In the genomic region with DNA sequence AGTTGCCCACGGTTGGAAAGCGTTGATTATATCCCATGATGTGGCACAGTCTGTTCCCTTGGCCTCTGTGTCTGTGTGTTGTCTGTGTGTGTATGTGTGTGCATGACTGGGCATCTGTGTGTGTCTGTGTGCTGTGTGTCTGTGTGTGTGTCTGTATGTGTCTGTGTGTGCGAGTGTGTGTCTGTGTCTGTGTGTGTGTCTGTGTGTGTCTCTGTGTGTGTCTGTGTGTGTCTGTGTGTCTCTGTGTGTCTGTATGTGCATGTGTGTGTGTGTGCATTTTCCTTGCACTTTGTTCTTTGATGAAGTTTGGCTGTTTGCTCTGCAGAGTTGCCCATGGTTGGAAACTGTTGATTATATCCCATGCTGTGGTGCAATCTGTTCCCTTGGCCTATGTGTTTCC, we compare ENCODE assay signal across 33 cellular contexts.
"Had no signal": no experiment of that assay in that cellular context is flagged by ENCODE, and none has a peak within 500 bp of the region (broad histone marks: within the 10 kb centered on the region; RNA-seq: fewer than 3 reads in every experiment).

No MANE protein-coding gene starts in this region.

- DNase-seq: activated B cell treated with CpG ODN at 0.5 μM for 24 hours; activated CD4-positive, alpha-beta T cell treated with anti-CD3 and anti-CD28 coated beads for 48 hours; activated CD4-positive, alpha-beta T cell treated with anti-CD3 and anti-CD28 coated beads, Interleukin-2, amount 50 U/mL, for 1 hour; activated CD4-positive, alpha-beta T cell treated with anti-CD3 and anti-CD28 coated beads, Interleukin-2, amount 50 U/mL, for 48 hours; activated CD8-positive, alpha-beta memory T cell treated with anti-CD3 and anti-CD28 coated beads for 24 hours; activated CD8-positive, alpha-beta T cell treated with anti-CD3 and anti-CD28 coated beads for 36 hours; activated effector memory CD4-positive, alpha-beta T cell treated with anti-CD3 and anti-CD28 coated beads, Interleukin-2, amount 50 U/mL, for 16 hours; activated naive CD4-positive, alpha-beta T cell treated with anti-CD3 and anti-CD28 coated beads for 36 hours; activated naive CD8-positive, alpha-beta T cell treated with anti-CD3 and anti-CD28 coated beads for 36 hours; activated naive CD8-positive, alpha-beta T cell treated with anti-CD3 and anti-CD28 coated beads, Interleukin-2, amount 50 U/mL, for 24 hours; activated T-cell treated with anti-CD3 and anti-CD28 coated beads, Interleukin-2, amount 50 U/mL, for 1 hour; activated T-cell treated with anti-CD3 and anti-CD28 coated beads, Interleukin-2, amount 50 U/mL, for 48 hours; adrenal gland; amygdala; aorta; body of pancreas; central memory CD4-positive, alpha-beta T cell; cerebellar nuclear complex; dermis blood vessel endothelial cell; effector CD4-positive, alpha-beta T cell; effector memory CD8-positive, alpha-beta T cell; esophagus squamous epithelium; foreskin melanocyte; head of caudate nucleus; T-helper 1 cell; T-helper 17 cell; T1000; WERI-Rb-1 had no signal

- H3K4me3 Mint-ChIP-seq: activated B cell treated with CpG ODN at 0.5 μM for 24 hours; activated CD8-positive, alpha-beta T cell treated with anti-CD3 and anti-CD28 coated beads for 36 hours; activated naive CD4-positive, alpha-beta T cell treated with anti-CD3 and anti-CD28 coated beads for 36 hours; activated naive CD4-positive, alpha-beta T cell treated with anti-CD3 and anti-CD28 coated beads, Interleukin-2, amount 50 U/mL, for 24 hours; activated naive CD8-positive, alpha-beta T cell treated with anti-CD3 and anti-CD28 coated beads for 36 hours; activated naive CD8-positive, alpha-beta T cell treated with anti-CD3 and anti-CD28 coated beads, Interleukin-2, amount 50 U/mL, for 24 hours; activated T-helper 1 cell treated with anti-CD3 and anti-CD28 coated beads, Interleukin-12 subunit alpha, Interleukin-12 subunit beta, Interleukin-2, Interleukin-4 antibody, amounts not matched to agents 30 ng/mL and 10 ng/mL and 1 ng/mL, durations not matched to agents 14 hours and 24 hours and 36 hours; effector memory CD8-positive, alpha-beta T cell; T-helper 17 cell; T-helper 2 cell treated with Interferon-gamma antibody and Interleukin-4, amounts not matched to agents 5 μg/mL and 100 μg/mL, for 36 hours had no signal

- H3K36me3 Mint-ChIP-seq: activated naive CD4-positive, alpha-beta T cell treated with anti-CD3 and anti-CD28 coated beads, Interleukin-2, amount 50 U/mL, for 24 hours; activated naive CD8-positive, alpha-beta T cell treated with anti-CD3 and anti-CD28 coated beads for 36 hours had no signal

- H3K27ac Mint-ChIP-seq: activated B cell treated with CpG ODN at 0.5 μM for 24 hours; activated CD8-positive, alpha-beta T cell treated with anti-CD3 and anti-CD28 coated beads for 36 hours; activated naive CD4-positive, alpha-beta T cell treated with anti-CD3 and anti-CD28 coated beads for 36 hours; activated naive CD4-positive, alpha-beta T cell treated with anti-CD3 and anti-CD28 coated beads, Interleukin-2, amount 50 U/mL, for 24 hours; activated naive CD8-positive, alpha-beta T cell treated with anti-CD3 and anti-CD28 coated beads for 36 hours; activated naive CD8-positive, alpha-beta T cell treated with anti-CD3 and anti-CD28 coated beads, Interleukin-2, amount 50 U/mL, for 24 hours; activated T-helper 1 cell treated with anti-CD3 and anti-CD28 coated beads, Interleukin-12 subunit alpha, Interleukin-12 subunit beta, Interleukin-2, Interleukin-4 antibody, amounts not matched to agents 30 ng/mL and 10 ng/mL and 1 ng/mL, durations not matched to agents 14 hours and 24 hours and 36 hours; activated T-helper 2 cell treated with anti-CD3 and anti-CD28 coated beads, Interferon-gamma antibody, Interleukin-2, Interleukin-4, amounts not matched to agents 10 μg/mL and 5 μg/mL and 100 μg/mL, durations not matched to agents 14 hours and 24 hours and 36 hours; effector memory CD8-positive, alpha-beta T cell; T-helper 17 cell; T-helper 2 cell treated with Interferon-gamma antibody and Interleukin-4, amounts not matched to agents 5 μg/mL and 100 μg/mL, for 36 hours had no signal

- FAIRE-seq: endothelial cell of umbilical vein had no signal

- H3K4me1 Mint-ChIP-seq: activated B cell treated with CpG ODN at 0.5 μM for 24 hours; activated naive CD4-positive, alpha-beta T cell treated with anti-CD3 and anti-CD28 coated beads, Interleukin-2, amount 50 U/mL, for 24 hours; activated naive CD8-positive, alpha-beta T cell treated with anti-CD3 and anti-CD28 coated beads for 36 hours; activated naive CD8-positive, alpha-beta T cell treated with anti-CD3 and anti-CD28 coated beads, Interleukin-2, amount 50 U/mL, for 24 hours; T-helper 17 cell had no signal

- H3K9me3 Mint-ChIP-seq: activated B cell treated with CpG ODN at 0.5 μM for 24 hours; activated CD8-positive, alpha-beta T cell treated with anti-CD3 and anti-CD28 coated beads for 36 hours; activated naive CD4-positive, alpha-beta T cell treated with anti-CD3 and anti-CD28 coated beads, Interleukin-2, amount 50 U/mL, for 24 hours; effector memory CD8-positive, alpha-beta T cell had no signal
